In genomic region chrX:110316351-110317078, GRCh38 we compare ENCODE assay signal across 8 cellular contexts. TPM values are rescaled to one million over a fixed set of nuclear protein-coding genes. Genes with fewer than 3 reads are reported as not detected.
DNase-seq lines count a peak whose midpoint lies in the region; ATAC-seq and TF ChIP-seq lines count a peak whose summit lies in the region.

No MANE protein-coding gene starts in this region.

- peak overlapping the region; percentile 73 for H3K4me3 ChIP-seq in AG04449 (ENCODE audit: low read depth, low read length)
- H3K4me3 ChIP-seq in HAP-1 = peak overlapping the region; percentile 89
- peak overlapping the region; percentile 84 for H3K4me3 ChIP-seq in iPS-20b (ENCODE audit: low read length)
- H3K4me3 ChIP-seq in suprapubic skin = peak overlapping the region; percentile 76

- H3K9ac ChIP-seq in iPS-20b (ENCODE audit: low read depth, low read length) = peak overlapping the region; percentile 82; the same call in 1 of the 2 replicates

- no peak for TF ChIP-seq EP300 in suprapubic skin (IDR thresholded peaks at IDR 0.05)

- ATAC-seq in activated naive CD4-positive, alpha-beta T cell treated with anti-CD3 and anti-CD28 coated beads, Interleukin-2, amount 50 U/mL, for 72 hours = no peak
- ATAC-seq in HG02938 (IDR thresholded peaks at IDR 0.05; ENCODE audit: unreplicated experiment) (no peak), GM18517 (IDR thresholded peaks at IDR 0.05; ENCODE audit: unreplicated experiment) (no peak)

- in situ Hi-C loops in HAP-1 (cut with MboI; ENCODE audit: low sequenced_read_pairs) = no loop called here

- H3K9me3 ChIP-seq in HAP-1 = no peaks in the 10 kb centered on the region
- no peaks in the 10 kb centered on the region for H3K9me3 ChIP-seq in iPS-20b (ENCODE audit: insufficient read depth, low read depth, low read length)
- no peaks in the 10 kb centered on the region for H3K9me3 ChIP-seq in suprapubic skin

- POLR2A ChIA-PET in AG04449 (lab: Yijun Ruan, JAX) = interaction anchor here (1.2 to 2.5 kb wide), 2 partner anchors 35 to 87 kb away, joined by 3 to 8 read pairs; no protein-coding TSS in a partner anchor

- no peak overlapping the region for H3K27ac ChIP-seq in iPS-20b (ENCODE audit: low read length)
- no peak overlapping the region for H3K27ac ChIP-seq in suprapubic skin

- no peaks in the 10 kb centered on the region for H3K9me3 Mint-ChIP-seq in activated naive CD4-positive, alpha-beta T cell treated with anti-CD3 and anti-CD28 coated beads, Interleukin-2, amount 50 U/mL, for 72 hours

- CTCF ChIA-PET in AG04449 (lab: Yijun Ruan, JAX) = interaction anchor here (0.8 to 6.2 kb wide), 8 partner anchors 9 to 170 kb away, joined by 3 to 58 read pairs (median 5); no protein-coding TSS in a partner anchor

- H3K36me3 ChIP-seq in HAP-1 (replicated peaks) = no peaks in the 10 kb centered on the region; the same call in 1 of the 2 replicates
- H3K36me3 ChIP-seq in iPS-20b (ENCODE audit: insufficient read depth, low read depth, low read length) = no peaks in the 10 kb centered on the region
- no peaks in the 10 kb centered on the region for H3K36me3 ChIP-seq in suprapubic skin

- 44% methylated on average over 12 of the region's 12 CpGs for WGBS in suprapubic skin

- DNase-seq in AG04449 (ENCODE audit: low read depth, low spot score) (no peak), HAP-1 (ENCODE audit: low spot score in 2 of 2) (peak in 1 of 2 experiments; percentile 13), suprapubic skin (ENCODE audit: low spot score in 2 of 2) (no peak), COR-L47 (lab: John Stamatoyannopoulos, UW) (no peak)
- no peak for DNase-seq in activated naive CD4-positive, alpha-beta T cell treated with anti-CD3 and anti-CD28 coated beads, Interleukin-2, amount 50 U/mL, for 72 hours (ENCODE audit: low spot score in 2 of 2)

- H3K36me3 Mint-ChIP-seq in activated naive CD4-positive, alpha-beta T cell treated with anti-CD3 and anti-CD28 coated beads, Interleukin-2, amount 50 U/mL, for 72 hours = peaks cover 0 to 6% of the 10 kb centered on the region in 2 donors

- H3K27ac Mint-ChIP-seq in activated naive CD4-positive, alpha-beta T cell treated with anti-CD3 and anti-CD28 coated beads, Interleukin-2, amount 50 U/mL, for 72 hours = peak overlapping the region; percentile 85 to 92

- no peak for TF ChIP-seq POLR2A in suprapubic skin (IDR thresholded peaks at IDR 0.05)

- TF ChIP-seq CTCF in AG04449 (IDR thresholded peaks at IDR 0.05; ENCODE audit: insufficient read depth, low read length, missing control alignments) = no peak
- no peak for TF ChIP-seq CTCF in suprapubic skin (IDR thresholded peaks at IDR 0.05)

- H3K4me1 ChIP-seq in HAP-1 (peaks cover 27% of the 10 kb centered on the region), iPS-20b (ENCODE audit: insufficient read depth, low read length) (peaks cover 34% of the 10 kb centered on the region), suprapubic skin (peaks cover 8% of the 10 kb centered on the region)

- H3K27me3 ChIP-seq in HAP-1 (ENCODE audit: low read depth) (no peaks in the 10 kb centered on the region), iPS-20b (ENCODE audit: insufficient read depth, low read length) (no peaks in the 10 kb centered on the region), suprapubic skin (no peaks in the 10 kb centered on the region)

RNA-seq across cellular contexts. Expression of gene AMMECR1, which starts 1.4 kb away (rescaled TPM):
- 1 to 10 TPM; 4.1 to 8.7 TPM for total RNA-seq in activated naive CD4-positive, alpha-beta T cell treated with anti-CD3 and anti-CD28 coated beads, Interleukin-2, amount 50 U/mL, for 72 hours
- total RNA-seq in suprapubic skin = 10 to 100 TPM in 3 of 4 donors, 1 to 10 TPM in 1; 7.4 to 18.9 (median 12.6) TPM

RNA-seq across cellular contexts. Expression of gene RTL9, which starts 42.1 kb away (rescaled TPM):
- under 1 TPM in 1 of 2 donors, not detected in 1; 0.04 TPM for total RNA-seq in activated naive CD4-positive, alpha-beta T cell treated with anti-CD3 and anti-CD28 coated beads, Interleukin-2, amount 50 U/mL, for 72 hours
- under 1 TPM in 1 of 4 donors, not detected in 3; 0.16 TPM for total RNA-seq in suprapubic skin
